8 cellular contexts compared by ENCODE assay signal in genomic region chr12:57754411-57755193, GRCh38. TPM values are rescaled to one million over a fixed set of nuclear protein-coding genes. Genes with fewer than 3 reads are reported as not detected.
A peak's percentile ranks its signal among the peaks of the same experiment; 100 is the strongest.
DNase-seq lines count a peak whose midpoint lies in the region; ATAC-seq and TF ChIP-seq lines count a peak whose summit lies in the region.

A gene with protein sequence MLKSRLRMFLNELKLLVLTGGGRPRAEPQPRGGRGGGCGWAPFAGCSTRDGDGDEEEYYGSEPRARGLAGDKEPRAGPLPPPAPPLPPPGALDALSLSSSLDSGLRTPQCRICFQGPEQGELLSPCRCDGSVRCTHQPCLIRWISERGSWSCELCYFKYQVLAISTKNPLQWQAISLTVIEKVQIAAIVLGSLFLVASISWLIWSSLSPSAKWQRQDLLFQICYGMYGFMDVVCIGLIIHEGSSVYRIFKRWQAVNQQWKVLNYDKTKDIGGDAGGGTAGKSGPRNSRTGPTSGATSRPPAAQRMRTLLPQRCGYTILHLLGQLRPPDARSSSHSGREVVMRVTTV (plus strand): TSS chr12:57755103. CDS start chr12:57755529, 426 bp downstream.

- peak within 1 kb of the TSS; percentile 73 for H3K4me3 Mint-ChIP-seq in MCF 10A (ENCODE audit: unreplicated experiment)

- intact Hi-C loops in MCF 10A (cut with micrococcal nuclease), result no loop called here

- TF ChIP-seq CTCF in GM10248 (IDR thresholded peaks at IDR 0.05; ENCODE audit: control extremely low read depth, extremely low read depth, low read depth, missing control alignments), result no peak
- no peak for TF ChIP-seq CTCF in MCF 10A (IDR thresholded peaks at IDR 0.05; ENCODE audit: unreplicated experiment)
- no peak for TF ChIP-seq CTCF in kidney epithelial cell (IDR thresholded peaks at IDR 0.05; ENCODE audit: insufficient read depth, low read length, poor library complexity, severe bottlenecking)

- no peaks in the 10 kb centered on the region for H3K27me3 ChIP-seq in kidney epithelial cell (ENCODE audit: control insufficient read depth, insufficient read depth, low read length)

- peaks cover 3% of the 10 kb centered on the region for H3K36me3 ChIP-seq in kidney epithelial cell (ENCODE audit: control insufficient read depth, insufficient read depth, low read length)

- H3K9me3 Mint-ChIP-seq in MCF 10A (ENCODE audit: unreplicated experiment), result no peaks in the 10 kb centered on the region

- POLR2A ChIA-PET in GM10248 (lab: Yijun Ruan, JAX), result no interaction called here
- POLR2A ChIA-PET in MCF 10A (lab: Yijun Ruan, JAX), result interaction anchor here (0.9 to 4.1 kb wide), 4 partner anchors 9 to 19 kb away, joined by 3 to 26 read pairs (median 12); partner anchors contain the start of genes CYP27B1, EEF1AKMT3, METTL1 and TSPAN31

- no peaks in the 10 kb centered on the region for H3K27me3 Mint-ChIP-seq in MCF 10A (ENCODE audit: insufficient read depth, unreplicated experiment)

- H3K36me3 Mint-ChIP-seq in MCF 10A (ENCODE audit: insufficient read depth, unreplicated experiment), result peaks cover 33% of the 10 kb centered on the region

- ATAC-seq in HG02678 (IDR thresholded peaks at IDR 0.05; ENCODE audit: unreplicated experiment), result peak; percentile 37

- peaks cover 40% of the 10 kb centered on the region for H3K4me1 Mint-ChIP-seq in MCF 10A (ENCODE audit: insufficient read depth, unreplicated experiment)

- no peak within 1 kb of the TSS for H3K27ac Mint-ChIP-seq in MCF 10A (ENCODE audit: low read depth, unreplicated experiment)

- peak within 1 kb of the TSS; percentile 62 for H3K4me3 ChIP-seq in kidney epithelial cell (ENCODE audit: low read depth, low read length)

- CTCF ChIA-PET in GM10248 (lab: Yijun Ruan, JAX), result interaction anchor here (0.9 to 2.4 kb wide), 5 partner anchors 10 to 268 kb away, joined by 3 to 12 read pairs (median 3); partner anchors contain the start of gene TSPAN31
- CTCF ChIA-PET in MCF 10A (lab: Yijun Ruan, JAX), result interaction anchor here (1.2 kb wide), 1 partner anchor 10 kb away, joined by 5 read pairs; no protein-coding TSS in a partner anchor

- DNase-seq in GM10248 (ENCODE audit: extremely low spot score), result peak; percentile 86
- peak; percentile 88 for DNase-seq in NCI-H2081 (lab: John Stamatoyannopoulos, UW)
- DNase-seq in UCSD-AML1 (lab: John Stamatoyannopoulos, UW; ENCODE audit: unreplicated experiment), result peak; percentile 52
- DNase-seq in MCF 10A (ENCODE audit: unreplicated experiment), result peak; percentile 71
- no peak for DNase-seq in kidney epithelial cell (ENCODE audit: low read depth)
- DNase-seq in stimulated activated CD4-positive, alpha-beta T cell treated with anti-CD3 and anti-CD28 coated beads, Interleukin-1b, Interleukin-23, amount 100 ng/mL, for 24 hours (ENCODE audit: low read depth in 4 of 4, low spot score in 1 of 4), result peak; percentile 55 to 88 (median 66)
- DNase-seq in inferior parietal cortex (ENCODE audit: extremely low spot score), result no peak

- BruUV-seq in MCF 10A (replicated peaks; lab: Mats Ljungman, UMichigan), result no TSS peak

RNA-seq across cellular contexts. Expression of the gene that starts here (rescaled TPM):
- total RNA-seq in MCF 10A (2022) (8.7 and 12.5 TPM in 2 replicates), kidney epithelial cell (15.1 and 16.7 TPM in 2 replicates)

Comparison
In these comparisons a context has a peak if more than half of its experiments do, and no peak if none do; other contexts are left out.
1. DNase-seq: peak in GM10248 (single experiment), NCI-H2081 (2 of 2), UCSD-AML1 (single experiment), MCF 10A (single experiment) and stimulated activated CD4-positive, alpha-beta T cell treated with anti-CD3 and anti-CD28 coated beads, Interleukin-1b, Interleukin-23, amount 100 ng/mL, for 24 hours (4 of 4); none in kidney epithelial cell (single experiment) and inferior parietal cortex (single experiment).